Comparison of ENCODE assay signal across 8 cellular contexts in the genomic region with DNA sequence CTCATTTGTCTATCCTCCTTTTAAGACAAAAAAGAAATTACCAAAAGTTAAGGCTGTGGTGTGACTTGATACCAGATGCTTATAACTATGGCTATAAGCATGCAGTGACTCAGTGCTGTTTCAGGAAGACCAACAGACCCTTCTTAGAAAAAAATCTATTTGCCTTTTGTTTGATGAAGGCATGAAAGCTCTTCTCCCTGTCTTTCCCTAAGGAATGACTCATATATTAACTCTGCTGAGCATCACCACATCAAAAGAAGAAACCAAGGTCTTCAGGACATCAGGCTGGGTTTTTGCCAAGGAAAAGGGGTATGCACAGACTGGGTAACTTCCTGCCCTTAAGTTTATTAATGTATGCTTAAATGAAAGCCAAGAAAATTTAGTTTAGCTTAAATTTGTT. TPM values are rescaled to one million over a fixed set of nuclear protein-coding genes. Genes with fewer than 3 reads are reported as not detected.
A peak's percentile ranks its signal among the peaks of the same experiment; 100 is the strongest.
DNase-seq lines count a peak whose midpoint lies in the region; ATAC-seq, FAIRE-seq and TF ChIP-seq lines count a peak whose summit lies in the region.

No MANE protein-coding gene starts in this region.

- no peaks in the 10 kb centered on the region for H3K27me3 ChIP-seq in kidney epithelial cell (ENCODE audit: control insufficient read depth, insufficient read depth, low read length)

- no peaks in the 10 kb centered on the region for H3K9me3 Mint-ChIP-seq in activated T-helper 17 cell treated with anti-CD3 and anti-CD28 coated beads, Interleukin-2, amount 50 U/mL, for 72 hours

- DNase-seq in A172 (ENCODE audit: low spot score) = peak; percentile 97
- peak; percentile 52 for DNase-seq in HK-2 (ENCODE audit: unreplicated experiment)
- DNase-seq in kidney epithelial cell (ENCODE audit: low read depth) = peak; percentile 99
- peak; percentile 86 for DNase-seq in urothelium cell line (ENCODE audit: low spot score)
- DNase-seq in SKM-1 treated with dmso at 0.1 percent for 144 hours (lab: John Stamatoyannopoulos, UW; ENCODE audit: unreplicated experiment) = no peak

- peaks cover 30% of the 10 kb centered on the region for H3K4me1 Mint-ChIP-seq in activated T-helper 17 cell treated with anti-CD3 and anti-CD28 coated beads, Interleukin-2, amount 50 U/mL, for 72 hours

- no peaks in the 10 kb centered on the region for H3K36me3 ChIP-seq in kidney epithelial cell (ENCODE audit: control insufficient read depth, insufficient read depth, low read length)

- no peak overlapping the region for H3K4me3 ChIP-seq in kidney epithelial cell (ENCODE audit: low read depth, low read length)

- H3K4me3 Mint-ChIP-seq in activated T-helper 17 cell treated with anti-CD3 and anti-CD28 coated beads, Interleukin-2, amount 50 U/mL, for 72 hours = peak overlapping the region; percentile 94

- peaks cover 77% of the 10 kb centered on the region for H3K36me3 Mint-ChIP-seq in activated T-helper 17 cell treated with anti-CD3 and anti-CD28 coated beads, Interleukin-2, amount 50 U/mL, for 72 hours (ENCODE audit: low read depth)

- no peak for FAIRE-seq in urothelium cell line (lab: Jason Lieb, UNC)

- peak overlapping the region; percentile 100 for H3K27ac Mint-ChIP-seq in activated T-helper 17 cell treated with anti-CD3 and anti-CD28 coated beads, Interleukin-2, amount 50 U/mL, for 72 hours

- H3K27me3 Mint-ChIP-seq in activated T-helper 17 cell treated with anti-CD3 and anti-CD28 coated beads, Interleukin-2, amount 50 U/mL, for 72 hours = no peaks in the 10 kb centered on the region

- TF ChIP-seq CTCF in kidney epithelial cell (IDR thresholded peaks at IDR 0.05; ENCODE audit: insufficient read depth, low read length, poor library complexity, severe bottlenecking) = no peak

- peak; percentile 68 for ATAC-seq in activated T-helper 17 cell treated with anti-CD3 and anti-CD28 coated beads, Interleukin-2, amount 50 U/mL, for 72 hours (replicated peaks)
- ATAC-seq in GM18511 (IDR thresholded peaks at IDR 0.05; ENCODE audit: unreplicated experiment) (no peak), GM19395 (IDR thresholded peaks at IDR 0.05; ENCODE audit: unreplicated experiment) (no peak)

RNA-seq across cellular contexts. Expression of a gene that starts 47.1 kb away (rescaled TPM):
- 345 and 392 TPM in 2 replicates for total RNA-seq in A172 (2014; rRNA removed; shearing (Covaris generic))
- total RNA-seq in activated T-helper 17 cell treated with anti-CD3 and anti-CD28 coated beads, Interleukin-2, amount 50 U/mL, for 72 hours = 100 to 1,000 TPM; 309 to 488 TPM
- total RNA-seq in kidney epithelial cell = 171 and 224 TPM in 2 replicates

RNA-seq across cellular contexts. Expression of a gene that starts 47.3 kb away (rescaled TPM):
- 51.7 and 60.5 TPM in 2 replicates for total RNA-seq in A172 (2014; rRNA removed; shearing (Covaris generic))
- 10 to 100 TPM; 32.4 to 48.6 TPM for total RNA-seq in activated T-helper 17 cell treated with anti-CD3 and anti-CD28 coated beads, Interleukin-2, amount 50 U/mL, for 72 hours
- total RNA-seq in kidney epithelial cell = 40.5 and 52.2 TPM in 2 replicates
